33 cellular contexts compared by ENCODE assay signal in genomic region chr7:93535616-93536015, GRCh38. TPM values are rescaled to one million over a fixed set of nuclear protein-coding genes. Genes with fewer than 3 reads are reported as not detected.
"Had no signal": no experiment of that assay in that cellular context is flagged by ENCODE, and none has a peak within 500 bp of the region (broad histone marks: within the 10 kb centered on the region; RNA-seq: fewer than 3 reads in every experiment).

No MANE protein-coding gene starts in this region.

- H3K79me2 ChIP-seq: parathyroid adenoma had no signal

- H3K4me3 ChIP-seq: neural progenitor cell, ovary, psoas muscle, skin epidermis, smooth muscle cell, suprapubic skin, testis, tibial artery, transverse colon, upper lobe of right lung, uterus had no signal

- H3K9me3 Mint-ChIP-seq: natural killer cell; nephron; neural progenitor cell; stimulated activated memory B cell treated with anti-CD40 and anti-IgM and Interleukin-4, amounts not matched to agents 10 μg/mL and 1 μg/mL and 100 μg/mL, for 72 hours; stimulated activated naive CD8-positive, alpha-beta T cell treated with anti-CD3 and anti-CD28 coated beads, Interleukin-15, amount 100 ng/mL, for 72 hours; type B pancreatic cell had no signal

- H3K27me3 Mint-ChIP-seq: progenitor cell of endocrine pancreas; stimulated activated memory B cell treated with anti-CD40 and anti-IgM and Interleukin-4, amounts not matched to agents 10 μg/mL and 1 μg/mL and 100 μg/mL, for 72 hours; stimulated activated naive CD8-positive, alpha-beta T cell treated with anti-CD3 and anti-CD28 coated beads, Interleukin-15, amount 100 ng/mL, for 72 hours; type B pancreatic cell had no signal

- H3K27me3 ChIP-seq: neural progenitor cell, ovary, spleen, suprapubic skin, testis, tibial artery, transverse colon, upper lobe of right lung, uterus had no signal

- H3K4me2 ChIP-seq: neural progenitor cell, smooth muscle cell had no signal

- H3K9ac ChIP-seq: neural progenitor cell, parathyroid adenoma had no signal

- H2AFZ ChIP-seq: parathyroid adenoma had no signal

- H3K4me3 Mint-ChIP-seq: natural killer cell; nephron; neural progenitor cell; stimulated activated memory B cell treated with anti-CD40 and anti-IgM and Interleukin-4, amounts not matched to agents 10 μg/mL and 1 μg/mL and 100 μg/mL, for 72 hours; stimulated activated naive CD8-positive, alpha-beta T cell treated with anti-CD3 and anti-CD28 coated beads, Interleukin-15, amount 100 ng/mL, for 72 hours; type B pancreatic cell had no signal

- H3K27ac ChIP-seq: neural progenitor cell, ovary, parathyroid adenoma, psoas muscle, skin epidermis, spleen, suprapubic skin, testis, tibial artery, transverse colon, upper lobe of right lung, uterus had no signal

- H3K36me3 Mint-ChIP-seq: natural killer cell; neural progenitor cell; stimulated activated memory B cell treated with anti-CD40 and anti-IgM and Interleukin-4, amounts not matched to agents 10 μg/mL and 1 μg/mL and 100 μg/mL, for 72 hours; type B pancreatic cell had no signal

- H3K4me1 ChIP-seq: neural progenitor cell, parathyroid adenoma, psoas muscle, suprapubic skin, testis, tibial artery, transverse colon, upper lobe of right lung, uterus had no signal

- H3K36me3 ChIP-seq: neural progenitor cell, ovary, spleen, suprapubic skin, tibial artery, transverse colon, upper lobe of right lung, uterus had no signal

- H3K9me3 ChIP-seq: ovary, psoas muscle, spleen, suprapubic skin, testis, tibial artery, transverse colon, upper lobe of right lung, uterus had no signal

- H3K27ac Mint-ChIP-seq: natural killer cell; nephron; neural progenitor cell; progenitor cell of endocrine pancreas; stimulated activated memory B cell treated with anti-CD40 and anti-IgM and Interleukin-4, amounts not matched to agents 10 μg/mL and 1 μg/mL and 100 μg/mL, for 72 hours; stimulated activated naive CD8-positive, alpha-beta T cell treated with anti-CD3 and anti-CD28 coated beads, Interleukin-15, amount 100 ng/mL, for 72 hours; type B pancreatic cell had no signal

- H3K4me1 Mint-ChIP-seq: natural killer cell; nephron; stimulated activated memory B cell treated with anti-CD40 and anti-IgM and Interleukin-4, amounts not matched to agents 10 μg/mL and 1 μg/mL and 100 μg/mL, for 72 hours; stimulated activated naive CD8-positive, alpha-beta T cell treated with anti-CD3 and anti-CD28 coated beads, Interleukin-15, amount 100 ng/mL, for 72 hours had no signal

- ATAC-seq: natural killer cell; psoas muscle; right cardiac atrium; sciatic nerve; stimulated activated memory B cell treated with anti-CD40 and anti-IgM and Interleukin-4, amounts not matched to agents 10 μg/mL and 1 μg/mL and 100 μg/mL, for 72 hours; stimulated activated naive CD8-positive, alpha-beta T cell treated with anti-CD3 and anti-CD28 coated beads, Interleukin-15, amount 100 ng/mL, for 72 hours; stimulated activated naive CD8-positive, alpha-beta T cell treated with anti-CD3 and anti-CD28 coated beads, Interleukin-15, Interleukin-2, amounts not matched to agents 100 U/mL and 50 U/mL, for 24 hours; upper lobe of right lung had no signal

- DNase-seq: natural killer cell; occipital lobe; ovary; posterior cingulate gyrus; psoas muscle; right cardiac atrium; spleen; stimulated activated CD4-positive, alpha-beta T cell treated with anti-CD3 and anti-CD28 coated beads, Interleukin-12 subunit alpha, Interleukin-12 subunit beta, amount 100 ng/mL, for 4 hours; stimulated activated CD4-positive, alpha-beta T cell treated with anti-CD3 and anti-CD28 coated beads, Interleukin-1b, Interleukin-23, amount 100 ng/mL, for 48 hours; stimulated activated CD4-positive, alpha-beta T cell treated with anti-CD3 and anti-CD28 coated beads, Interleukin-4, amount 100 ng/mL, for 1 hour; stimulated activated CD4-positive, alpha-beta T cell treated with anti-CD3 and anti-CD28 coated beads, Interleukin-4, amount 100 ng/mL, for 4 hours; stimulated activated CD8-positive, alpha-beta memory T cell treated with anti-CD3 and anti-CD28 coated beads, Interleukin-4, amount 100 ng/mL, for 48 hours; stimulated activated naive CD4-positive, alpha-beta T cell; stimulated activated naive CD8-positive, alpha-beta T cell treated with anti-CD3 and anti-CD28 coated beads, Interleukin-15, amount 100 ng/mL, for 72 hours; stimulated activated naive CD8-positive, alpha-beta T cell treated with anti-CD3 and anti-CD28 coated beads, Interleukin-15, Interleukin-2, amounts not matched to agents 100 U/mL and 50 U/mL, for 24 hours; substantia nigra; testis; tibial artery; transverse colon; upper lobe of right lung; uterus had no signal

RNA-seq across cellular contexts. Expression of gene CALCR, which starts 38.9 kb away (rescaled TPM):
- total RNA-seq: natural killer cell, occipital lobe, osteoblast, progenitor cell of endocrine pancreas, smooth muscle cell, spleen, suprapubic skin, transverse colon, upper lobe of right lung had no signal
- polyA plus RNA-seq: smooth muscle cell, spleen, urinary bladder had no signal
